In the genomic region with DNA sequence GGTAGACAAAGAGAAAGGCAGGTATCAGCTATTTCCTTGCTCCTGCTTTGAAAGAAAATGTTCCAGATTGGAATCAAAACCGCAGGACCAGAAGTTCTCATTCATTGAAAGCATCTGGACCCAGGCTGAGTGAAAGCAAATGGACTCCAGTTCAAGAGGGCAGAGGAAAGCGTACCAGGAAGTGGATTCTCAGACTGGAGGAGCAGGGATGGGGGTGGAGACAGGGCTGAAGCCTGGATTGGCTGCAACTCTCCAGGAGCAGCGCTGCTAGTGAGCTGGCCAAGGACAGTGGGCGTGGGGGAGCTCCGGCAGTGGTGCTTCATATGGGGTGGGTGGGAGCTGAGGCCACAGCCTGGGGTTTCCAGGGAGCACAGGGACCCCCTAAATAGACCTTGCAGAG, we compare ENCODE assay signal across 1 cellular context.
TF ChIP-seq lines count a peak whose summit lies in the region.

No MANE protein-coding gene starts in this region.

TF ChIP-seq in K562, 482 proteins besides CTCF, POLR2A, EP300 and RAD21 (continued from another document):
- TF ChIP-seq ZBTB2 (IDR thresholded peaks at IDR 0.05) (no peak), MTA3 (IDR thresholded peaks at IDR 0.05; ENCODE audit: borderline replicate concordance) (no peak), BCL6 (CRISPR knock-in tag; IDR thresholded peaks at IDR 0.05) (no peak), TARDBP (IDR thresholded peaks at IDR 0.05) (no peak), EZH2 (IDR thresholded peaks at IDR 0.05; ENCODE audit: borderline replicate concordance, low read depth, low read length) (no peak), PPARD (CRISPR knock-in tag; IDR thresholded peaks at IDR 0.05) (no peak), ARID3B (CRISPR knock-in tag; IDR thresholded peaks at IDR 0.05; ENCODE audit: borderline replicate concordance) (no peak), HNRNPUL1 (IDR thresholded peaks at IDR 0.05; ENCODE audit: low read length) (no peak), SREBF1 (IDR thresholded peaks at IDR 0.05; ENCODE audit: borderline replicate concordance, low read depth, low read length) (no peak), ESRRA (IDR thresholded peaks at IDR 0.05; ENCODE audit: borderline replicate concordance, low read depth) (no peak), ZNF165 (CRISPR knock-in tag; IDR thresholded peaks at IDR 0.05; ENCODE audit: borderline replicate concordance) (no peak)
- TF ChIP-seq, protein P1, sequence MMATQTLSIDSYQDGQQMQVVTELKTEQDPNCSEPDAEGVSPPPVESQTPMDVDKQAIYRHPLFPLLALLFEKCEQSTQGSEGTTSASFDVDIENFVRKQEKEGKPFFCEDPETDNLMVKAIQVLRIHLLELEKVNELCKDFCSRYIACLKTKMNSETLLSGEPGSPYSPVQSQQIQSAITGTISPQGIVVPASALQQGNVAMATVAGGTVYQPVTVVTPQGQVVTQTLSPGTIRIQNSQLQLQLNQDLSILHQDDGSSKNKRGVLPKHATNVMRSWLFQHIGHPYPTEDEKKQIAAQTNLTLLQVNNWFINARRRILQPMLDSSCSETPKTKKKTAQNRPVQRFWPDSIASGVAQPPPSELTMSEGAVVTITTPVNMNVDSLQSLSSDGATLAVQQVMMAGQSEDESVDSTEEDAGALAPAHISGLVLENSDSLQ (IDR thresholded peaks at IDR 0.05) = no peak
- TF ChIP-seq, protein P2, sequence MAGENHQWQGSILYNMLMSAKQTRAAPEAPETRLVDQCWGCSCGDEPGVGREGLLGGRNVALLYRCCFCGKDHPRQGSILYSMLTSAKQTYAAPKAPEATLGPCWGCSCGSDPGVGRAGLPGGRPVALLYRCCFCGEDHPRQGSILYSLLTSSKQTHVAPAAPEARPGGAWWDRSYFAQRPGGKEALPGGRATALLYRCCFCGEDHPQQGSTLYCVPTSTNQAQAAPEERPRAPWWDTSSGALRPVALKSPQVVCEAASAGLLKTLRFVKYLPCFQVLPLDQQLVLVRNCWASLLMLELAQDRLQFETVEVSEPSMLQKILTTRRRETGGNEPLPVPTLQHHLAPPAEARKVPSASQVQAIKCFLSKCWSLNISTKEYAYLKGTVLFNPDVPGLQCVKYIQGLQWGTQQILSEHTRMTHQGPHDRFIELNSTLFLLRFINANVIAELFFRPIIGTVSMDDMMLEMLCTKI (IDR thresholded peaks at IDR 0.05; ENCODE audit: partially characterized antibody) = no peak
- TF ChIP-seq, protein P3, sequence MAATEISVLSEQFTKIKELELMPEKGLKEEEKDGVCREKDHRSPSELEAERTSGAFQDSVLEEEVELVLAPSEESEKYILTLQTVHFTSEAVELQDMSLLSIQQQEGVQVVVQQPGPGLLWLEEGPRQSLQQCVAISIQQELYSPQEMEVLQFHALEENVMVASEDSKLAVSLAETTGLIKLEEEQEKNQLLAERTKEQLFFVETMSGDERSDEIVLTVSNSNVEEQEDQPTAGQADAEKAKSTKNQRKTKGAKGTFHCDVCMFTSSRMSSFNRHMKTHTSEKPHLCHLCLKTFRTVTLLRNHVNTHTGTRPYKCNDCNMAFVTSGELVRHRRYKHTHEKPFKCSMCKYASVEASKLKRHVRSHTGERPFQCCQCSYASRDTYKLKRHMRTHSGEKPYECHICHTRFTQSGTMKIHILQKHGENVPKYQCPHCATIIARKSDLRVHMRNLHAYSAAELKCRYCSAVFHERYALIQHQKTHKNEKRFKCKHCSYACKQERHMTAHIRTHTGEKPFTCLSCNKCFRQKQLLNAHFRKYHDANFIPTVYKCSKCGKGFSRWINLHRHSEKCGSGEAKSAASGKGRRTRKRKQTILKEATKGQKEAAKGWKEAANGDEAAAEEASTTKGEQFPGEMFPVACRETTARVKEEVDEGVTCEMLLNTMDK (IDR thresholded peaks at IDR 0.05; ENCODE audit: borderline replicate concordance, insufficient read depth, low read depth, low read length, poor library complexity, severe bottlenecking) = no peak
